ENCODE assay signal across 16 cellular contexts in genomic region chr20:59804347-59804746, GRCh38.
DNase-seq lines count a peak whose midpoint lies in the region; ATAC-seq and TF ChIP-seq lines count a peak whose summit lies in the region.
"Had no signal": no experiment of that assay in that cellular context is flagged by ENCODE, and none has a peak within 500 bp of the region (broad histone marks: within the 10 kb centered on the region; RNA-seq: fewer than 3 reads in every experiment).

No MANE protein-coding gene starts in this region.

- no peaks in the 10 kb centered on the region for H3K4me1 ChIP-seq in RWPE2 (ENCODE audit: insufficient read depth, poor library complexity, severe bottlenecking)
- H3K4me1 ChIP-seq: BE2C had no signal

- in situ Hi-C loops in GM13976 (cut with MboI; ENCODE audit: low sequenced_read_pairs, unreplicated experiment), result no loop called here
- in situ Hi-C loops in KBM-7 (cut with MboI; ENCODE audit: low pct_unique_long_range_greater_than_20kb, low sequenced_read_pairs), result no loop called here

- H3K27ac ChIP-seq in RWPE2 (ENCODE audit: poor library complexity, severe bottlenecking), result no peak overlapping the region

- peaks cover 15% of the 10 kb centered on the region for H3K9me3 ChIP-seq in RWPE2 (ENCODE audit: severe bottlenecking)
- H3K9me3 ChIP-seq: BE2C had no signal

- peak; percentile 4 for DNase-seq in GM13976 (ENCODE audit: low spot score)
- peak; percentile 17 for DNase-seq in RWPE2 (ENCODE audit: low spot score)
- DNase-seq in medulla oblongata (ENCODE audit: extremely low spot score), result peak; percentile 21
- no peak for DNase-seq in retina
- DNase-seq in KBM-7, result no peak
- DNase-seq: ACHN; BE2C; C1 segment of cervical spinal cord; CD4-positive, CD25-positive, alpha-beta regulatory T cell; CD8-positive, alpha-beta memory T cell; COR-L47; DMS153; DMS79; GDM1; GOT3 had no signal

- TF ChIP-seq CTCF in GM13976 (IDR thresholded peaks at IDR 0.05; ENCODE audit: borderline replicate concordance, control extremely low read depth, extremely low read depth, insufficient read depth, missing control alignments) (no peak), RWPE2 (IDR thresholded peaks at IDR 0.05; ENCODE audit: poor library complexity, severe bottlenecking) (no peak)

- ATAC-seq in RWPE2 (ENCODE audit: low read depth) (no peak), GM19023 (IDR thresholded peaks at IDR 0.05; ENCODE audit: unreplicated experiment) (no peak)

- H3K4me3 ChIP-seq in RWPE2 (ENCODE audit: severe bottlenecking), result no peak overlapping the region

- no peaks in the 10 kb centered on the region for H3K27me3 ChIP-seq in RWPE2 (ENCODE audit: insufficient read depth, poor library complexity, severe bottlenecking)

- no peaks in the 10 kb centered on the region for H3K36me3 ChIP-seq in RWPE2 (ENCODE audit: low read depth)
- H3K36me3 ChIP-seq: BE2C had no signal

Comparison
In these comparisons a context has a peak if more than half of its experiments do, and no peak if none do; other contexts are left out.
1. DNase-seq: peak in GM13976 (single experiment), RWPE2 (single experiment) and medulla oblongata (single experiment); none in retina (single experiment) and KBM-7 (single experiment).